Comparison of ENCODE assay signal across 20 cellular contexts in genomic region chr3:141763088-141763750, GRCh38. TPM values are rescaled to one million over a fixed set of nuclear protein-coding genes. Genes with fewer than 3 reads are reported as not detected.
DNase-seq lines count a peak whose midpoint lies in the region; ATAC-seq and TF ChIP-seq lines count a peak whose summit lies in the region.
"Had no signal": no experiment of that assay in that cellular context is flagged by ENCODE, and none has a peak within 500 bp of the region (broad histone marks: within the 10 kb centered on the region; RNA-seq: fewer than 3 reads in every experiment).

A gene with protein sequence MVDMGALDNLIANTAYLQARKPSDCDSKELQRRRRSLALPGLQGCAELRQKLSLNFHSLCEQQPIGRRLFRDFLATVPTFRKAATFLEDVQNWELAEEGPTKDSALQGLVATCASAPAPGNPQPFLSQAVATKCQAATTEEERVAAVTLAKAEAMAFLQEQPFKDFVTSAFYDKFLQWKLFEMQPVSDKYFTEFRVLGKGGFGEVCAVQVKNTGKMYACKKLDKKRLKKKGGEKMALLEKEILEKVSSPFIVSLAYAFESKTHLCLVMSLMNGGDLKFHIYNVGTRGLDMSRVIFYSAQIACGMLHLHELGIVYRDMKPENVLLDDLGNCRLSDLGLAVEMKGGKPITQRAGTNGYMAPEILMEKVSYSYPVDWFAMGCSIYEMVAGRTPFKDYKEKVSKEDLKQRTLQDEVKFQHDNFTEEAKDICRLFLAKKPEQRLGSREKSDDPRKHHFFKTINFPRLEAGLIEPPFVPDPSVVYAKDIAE (N-terminal part only) (plus strand): TSS chr3:141763408. CDS start chr3:141778285, 14,877 bp downstream.

- no peak for TF ChIP-seq CTCF in neural progenitor cell (IDR thresholded peaks at IDR 0.05)

- no peak within 1 kb of the TSS for H3K9ac ChIP-seq in neural progenitor cell

- H3K4me1 Mint-ChIP-seq in neural progenitor cell: peaks cover 3% of the 10 kb centered on the region
- H3K4me1 Mint-ChIP-seq in natural killer cell treated with Interleukin-12 subunit alpha and Interleukin-12 subunit beta and Interleukin-15 and Interleukin-18, amount 100 ng/mL, for 72 hours (ENCODE audit: low read depth in 2 of 2): no peaks in the 10 kb centered on the region
- peaks cover 11% of the 10 kb centered on the region for H3K4me1 Mint-ChIP-seq in activated CD4-positive, alpha-beta T cell treated with anti-CD3 and anti-CD28 coated beads, Interleukin-2, amount 10 ng/mL, durations not matched to agents 7 days and 5 days
- H3K4me1 Mint-ChIP-seq: CD8-positive, alpha-beta memory T cell; T-cell had no signal

- no peak for DNase-seq in H7
- DNase-seq in NCI-H69 (lab: John Stamatoyannopoulos, UW): peak; percentile 3
- DNase-seq in neural progenitor cell (ENCODE audit: low spot score): no peak
- DNase-seq in natural killer cell treated with Interleukin-12 subunit alpha and Interleukin-12 subunit beta and Interleukin-15 and Interleukin-18, amount 100 ng/mL, for 72 hours (ENCODE audit: low spot score): no peak
- no peak for DNase-seq in DMS 273 (lab: John Stamatoyannopoulos, UW; ENCODE audit: unreplicated experiment)
- no peak for DNase-seq in EL
- no peak for DNase-seq in activated CD4-positive, alpha-beta T cell treated with anti-CD3 and anti-CD28 coated beads, Interleukin-2, amount 10 ng/mL, durations not matched to agents 7 days and 5 days
- DNase-seq: CD8-positive, alpha-beta memory T cell; GF-D8; KBM-7; NCI-H1048; NCI-H345; NCI-H526 treated with DMSO at 0.1 percent for 48 hours; NK-92 treated with Interleukin-12 subunit alpha and Interleukin-12 subunit beta, amount 100 ng/mL, for 24 hours; T-cell had no signal

- peaks cover 2% of the 10 kb centered on the region for H3K36me3 Mint-ChIP-seq in neural progenitor cell
- no peaks in the 10 kb centered on the region for H3K36me3 Mint-ChIP-seq in natural killer cell treated with Interleukin-12 subunit alpha and Interleukin-12 subunit beta and Interleukin-15 and Interleukin-18, amount 100 ng/mL, for 72 hours
- no peaks in the 10 kb centered on the region for H3K36me3 Mint-ChIP-seq in activated CD4-positive, alpha-beta T cell treated with anti-CD3 and anti-CD28 coated beads, Interleukin-2, amount 10 ng/mL, durations not matched to agents 7 days and 5 days (ENCODE audit: low read depth)

- no peak within 1 kb of the TSS for H3K27ac ChIP-seq in neural progenitor cell

- peak within 1 kb of the TSS; percentile 24 for H3K4me3 ChIP-seq in H7 (ENCODE audit: insufficient read depth, low read depth, low read length)
- H3K4me3 ChIP-seq in neural progenitor cell: peak within 1 kb of the TSS; percentile 25
- H3K4me3 ChIP-seq: BLaER1 had no signal

- POLR2A ChIA-PET in activated CD4-positive, alpha-beta T cell treated with anti-CD3 and anti-CD28 coated beads, Interleukin-2, amount 10 ng/mL, durations not matched to agents 7 days and 5 days (lab: Charles Lee): no interaction called here

- peaks cover 4% of the 10 kb centered on the region for H3K9me3 Mint-ChIP-seq in neural progenitor cell
- H3K9me3 Mint-ChIP-seq in natural killer cell treated with Interleukin-12 subunit alpha and Interleukin-12 subunit beta and Interleukin-15 and Interleukin-18, amount 100 ng/mL, for 72 hours: no peaks in the 10 kb centered on the region
- H3K9me3 Mint-ChIP-seq in activated CD4-positive, alpha-beta T cell treated with anti-CD3 and anti-CD28 coated beads, Interleukin-2, amount 10 ng/mL, durations not matched to agents 7 days and 5 days: no peaks in the 10 kb centered on the region
- H3K9me3 Mint-ChIP-seq: CD8-positive, alpha-beta memory T cell; T-cell had no signal

- peak within 1 kb of the TSS; percentile 54 for H3K4me2 ChIP-seq in neural progenitor cell

- CTCF ChIA-PET in activated CD4-positive, alpha-beta T cell treated with anti-CD3 and anti-CD28 coated beads, Interleukin-2, amount 10 ng/mL, durations not matched to agents 7 days and 5 days (lab: Charles Lee): interaction anchor here (1.5 to 1.8 kb wide), 2 partner anchors 12 to 25 kb away, joined by 4 to 6 read pairs; partner anchors contain the start of gene RNF7

- H3K4me1 ChIP-seq in neural progenitor cell: no peaks in the 10 kb centered on the region

- no peak within 1 kb of the TSS for H3K4me3 Mint-ChIP-seq in neural progenitor cell
- no peak within 1 kb of the TSS for H3K4me3 Mint-ChIP-seq in natural killer cell treated with Interleukin-12 subunit alpha and Interleukin-12 subunit beta and Interleukin-15 and Interleukin-18, amount 100 ng/mL, for 72 hours
- H3K4me3 Mint-ChIP-seq in activated CD4-positive, alpha-beta T cell treated with anti-CD3 and anti-CD28 coated beads, Interleukin-2, amount 10 ng/mL, durations not matched to agents 7 days and 5 days: no peak within 1 kb of the TSS
- H3K4me3 Mint-ChIP-seq: CD8-positive, alpha-beta memory T cell; T-cell had no signal

- no peak within 1 kb of the TSS for H3K27ac Mint-ChIP-seq in neural progenitor cell
- H3K27ac Mint-ChIP-seq in natural killer cell treated with Interleukin-12 subunit alpha and Interleukin-12 subunit beta and Interleukin-15 and Interleukin-18, amount 100 ng/mL, for 72 hours: no peak within 1 kb of the TSS
- H3K27ac Mint-ChIP-seq in activated CD4-positive, alpha-beta T cell treated with anti-CD3 and anti-CD28 coated beads, Interleukin-2, amount 10 ng/mL, durations not matched to agents 7 days and 5 days: no peak within 1 kb of the TSS
- H3K27ac Mint-ChIP-seq: T-cell had no signal

- no peak within 1 kb of the TSS for H2AFZ ChIP-seq in neural progenitor cell (replicated peaks)

- ATAC-seq in esophagus mucosa: peak; percentile 18
- ATAC-seq in natural killer cell treated with Interleukin-12 subunit alpha and Interleukin-12 subunit beta and Interleukin-15 and Interleukin-18, amount 100 ng/mL, for 72 hours: no peak
- ATAC-seq: T-cell had no signal

- H3K79me2 ChIP-seq in neural progenitor cell (ENCODE audit: low read depth): no peaks in the 10 kb centered on the region

- H3K36me3 ChIP-seq in H7 (replicated peaks; ENCODE audit: control insufficient read depth, insufficient read depth, low read length) (no peaks in the 10 kb centered on the region; the same call in 1 of the 2 replicates), neural progenitor cell (no peaks in the 10 kb centered on the region)
- H3K36me3 ChIP-seq: BLaER1 had no signal

- no peaks in the 10 kb centered on the region for H4K20me1 ChIP-seq in neural progenitor cell (ENCODE audit: low read depth)
- H4K20me1 ChIP-seq: BLaER1 had no signal

- no peaks in the 10 kb centered on the region for H3K9me3 ChIP-seq in neural progenitor cell (ENCODE audit: low read depth)
- H3K9me3 ChIP-seq: BLaER1 had no signal

- no peaks in the 10 kb centered on the region for H3F3A ChIP-seq in neural progenitor cell (ENCODE audit: low read depth)

- H3K27me3 ChIP-seq in H7 (ENCODE audit: control insufficient read depth, insufficient read depth, low read length) (no peaks in the 10 kb centered on the region; the same call in 1 of the 2 replicates), neural progenitor cell (peaks cover 23% of the 10 kb centered on the region)
- H3K27me3 ChIP-seq: BLaER1 had no signal

- H3K27me3 Mint-ChIP-seq in neural progenitor cell (ENCODE audit: insufficient read depth, low read depth): no peaks in the 10 kb centered on the region
- H3K27me3 Mint-ChIP-seq in natural killer cell treated with Interleukin-12 subunit alpha and Interleukin-12 subunit beta and Interleukin-15 and Interleukin-18, amount 100 ng/mL, for 72 hours: no peaks in the 10 kb centered on the region
- no peaks in the 10 kb centered on the region for H3K27me3 Mint-ChIP-seq in activated CD4-positive, alpha-beta T cell treated with anti-CD3 and anti-CD28 coated beads, Interleukin-2, amount 10 ng/mL, durations not matched to agents 7 days and 5 days
- H3K27me3 Mint-ChIP-seq: CD8-positive, alpha-beta memory T cell; T-cell had no signal

RNA-seq across cellular contexts. Expression of the gene that starts here (rescaled TPM):
- total RNA-seq in H7 (2014; rRNA removed; shearing (Covaris generic)): 0.04 TPM in 1 of 2 replicates, not detected in the other
- total RNA-seq in esophagus mucosa (not detected), neural progenitor cell (ENCODE audit: low replicate concordance) (0.03 TPM in 1 of 2 replicates, not detected in the other)
- under 1 TPM in 1 of 2 donors, not detected in 1; 0.12 TPM for total RNA-seq in natural killer cell treated with Interleukin-12 subunit alpha and Interleukin-12 subunit beta and Interleukin-15 and Interleukin-18, amount 100 ng/mL, for 72 hours
- not detected for total RNA-seq in activated CD4-positive, alpha-beta T cell treated with anti-CD3 and anti-CD28 coated beads, Interleukin-2, amount 10 ng/mL, durations not matched to agents 7 days and 5 days
- total RNA-seq: CD8-positive, alpha-beta memory T cell; H4; M059J; SK-MEL-5 had no signal

Comparison
In these comparisons a context has a peak if more than half of its experiments do, and no peak if none do; other contexts are left out.
1. Peak in ATAC-seq in esophagus mucosa; RNA of the gene not detected or under 1 TPM.